12 cellular contexts compared by ENCODE assay signal in genomic region chr4:7863911-7864681, GRCh38.
A peak's percentile ranks its signal among the peaks of the same experiment; 100 is the strongest.
DNase-seq lines count a peak whose midpoint lies in the region; ATAC-seq and TF ChIP-seq lines count a peak whose summit lies in the region.
"Had no signal": no experiment of that assay in that cellular context is flagged by ENCODE, and none has a peak within 500 bp of the region (broad histone marks: within the 10 kb centered on the region; RNA-seq: fewer than 3 reads in every experiment).

No MANE protein-coding gene starts in this region.

- peaks cover 0 to 4% of the 10 kb centered on the region in 2 donors for H3K27me3 Mint-ChIP-seq in CD4-positive, alpha-beta memory T cell
- H3K27me3 Mint-ChIP-seq in activated naive CD8-positive, alpha-beta T cell = no peaks in the 10 kb centered on the region

- intact Hi-C loops in CD4-positive, alpha-beta memory T cell (cut with micrococcal nuclease) = loop anchor here (1.0 kb wide), 1 partner anchor 9 kb away; no protein-coding TSS in a partner anchor

- no peak for TF ChIP-seq CTCF in foreskin fibroblast (IDR thresholded peaks at IDR 0.05; ENCODE audit: low read depth, low read length)

- no peaks in the 10 kb centered on the region for H3K36me3 ChIP-seq in CD4-positive, alpha-beta memory T cell (ENCODE audit: insufficient read depth, low read length)

- POLR2A ChIA-PET in CD4-positive, alpha-beta memory T cell (lab: Charles Lee; ENCODE audit: partially characterized antibody) = interaction anchor here (0.8 to 5.0 kb wide), 13 partner anchors 10 to 104 kb away, joined by 3 to 54 read pairs (median 5); partner anchors contain the start of gene AFAP1

- no peaks in the 10 kb centered on the region for H3K9me3 ChIP-seq in CD4-positive, alpha-beta memory T cell (ENCODE audit: control insufficient read depth in 1 of 2, low read length in 2 of 2)
- H3K9me3 ChIP-seq: tibial artery had no signal

- peak in 4 of 5 donors; percentile 36 to 68 (median 58) for DNase-seq in CD4-positive, alpha-beta memory T cell
- DNase-seq in H4 (ENCODE audit: low spot score) (peak; percentile 77), myocyte (ENCODE audit: low read depth) (peak; percentile 67), foreskin fibroblast (no peak), AML-193 (lab: John Stamatoyannopoulos, UW) (no peak), NCI-H2196 treated with DMSO at 0.1 percent for 48 hours (lab: John Stamatoyannopoulos, UW; ENCODE audit: unreplicated experiment) (no peak)
- DNase-seq: NCI-H1105 treated with DMSO at 0.1 percent for 48 hours; occipital lobe; stimulated activated CD4-positive, alpha-beta T cell treated with anti-CD3 and anti-CD28 coated beads, Interleukin-4, amount 100 ng/mL, for 1 hour; tibial artery had no signal

- H3K36me3 Mint-ChIP-seq in CD4-positive, alpha-beta memory T cell = peaks cover 15 to 20% of the 10 kb centered on the region in 2 donors
- peaks cover 6% of the 10 kb centered on the region for H3K36me3 Mint-ChIP-seq in activated naive CD8-positive, alpha-beta T cell

- H3K4me3 ChIP-seq in CD4-positive, alpha-beta memory T cell (ENCODE audit: low read length in 2 of 2) = no peak overlapping the region
- no peak overlapping the region for H3K4me3 ChIP-seq in foreskin fibroblast (ENCODE audit: low read depth in 1 of 2, low read length in 2 of 2)
- H3K4me3 ChIP-seq: tibial artery had no signal

- H3K4me3 Mint-ChIP-seq in CD4-positive, alpha-beta memory T cell = peak overlapping the region in 7 of 8 donors; percentile 35 to 76 (median 61)
- peak overlapping the region; percentile 56 for H3K4me3 Mint-ChIP-seq in activated naive CD8-positive, alpha-beta T cell

- H3K27ac ChIP-seq in CD4-positive, alpha-beta memory T cell (ENCODE audit: low read depth, low read length) = no peak overlapping the region
- H3K27ac ChIP-seq: tibial artery had no signal

- no peaks in the 10 kb centered on the region for H3K27me3 ChIP-seq in CD4-positive, alpha-beta memory T cell (ENCODE audit: insufficient read depth, low read length)
- H3K27me3 ChIP-seq: tibial artery had no signal

- CTCF ChIA-PET in CD4-positive, alpha-beta memory T cell (lab: Charles Lee; ENCODE audit: partially characterized antibody) = interaction anchor here (1.0 to 4.0 kb wide), 9 partner anchors 9 to 122 kb away, joined by 3 to 18 read pairs (median 4); no protein-coding TSS in a partner anchor

- no peak for ATAC-seq in HG03039 (IDR thresholded peaks at IDR 0.05; ENCODE audit: unreplicated experiment)

- H3K9me3 Mint-ChIP-seq in CD4-positive, alpha-beta memory T cell = peaks cover 0 to 8% (median 3%) of the 10 kb centered on the region in 8 donors
- H3K9me3 Mint-ChIP-seq in activated naive CD8-positive, alpha-beta T cell (ENCODE audit: low read depth) = peaks cover 5% of the 10 kb centered on the region

- H3K4me1 ChIP-seq in CD4-positive, alpha-beta memory T cell (ENCODE audit: insufficient read depth, low read length) = peaks cover 18% of the 10 kb centered on the region

- H3K4me1 Mint-ChIP-seq in CD4-positive, alpha-beta memory T cell = peaks cover 26 to 43% (median 34%) of the 10 kb centered on the region in 4 donors
- peaks cover 24% of the 10 kb centered on the region for H3K4me1 Mint-ChIP-seq in activated naive CD8-positive, alpha-beta T cell (ENCODE audit: low read depth)

- H3K27ac Mint-ChIP-seq in CD4-positive, alpha-beta memory T cell = peak overlapping the region; percentile 60 to 99 (median 91)
- H3K27ac Mint-ChIP-seq in activated naive CD8-positive, alpha-beta T cell = peak overlapping the region; percentile 64

Comparison
In these comparisons a context has a peak if more than half of its experiments do, and no peak if none do; other contexts are left out.
1. DNase-seq: peak in CD4-positive, alpha-beta memory T cell (4 of 5), H4 (single experiment) and myocyte (single experiment); none in foreskin fibroblast (0 of 2), AML-193 (0 of 2) and NCI-H2196 treated with DMSO at 0.1 percent for 48 hours (single experiment).